Comparison of ENCODE assay signal across 1 cellular context in genomic region chr3:42256135-42256819, GRCh38.
TF ChIP-seq lines count a peak whose summit lies in the region.

No MANE protein-coding gene starts in this region.

TF ChIP-seq in WTC11, 78 proteins besides CTCF, POLR2A, EP300 and RAD21 (continued from another document):
- TF ChIP-seq, protein P1, sequence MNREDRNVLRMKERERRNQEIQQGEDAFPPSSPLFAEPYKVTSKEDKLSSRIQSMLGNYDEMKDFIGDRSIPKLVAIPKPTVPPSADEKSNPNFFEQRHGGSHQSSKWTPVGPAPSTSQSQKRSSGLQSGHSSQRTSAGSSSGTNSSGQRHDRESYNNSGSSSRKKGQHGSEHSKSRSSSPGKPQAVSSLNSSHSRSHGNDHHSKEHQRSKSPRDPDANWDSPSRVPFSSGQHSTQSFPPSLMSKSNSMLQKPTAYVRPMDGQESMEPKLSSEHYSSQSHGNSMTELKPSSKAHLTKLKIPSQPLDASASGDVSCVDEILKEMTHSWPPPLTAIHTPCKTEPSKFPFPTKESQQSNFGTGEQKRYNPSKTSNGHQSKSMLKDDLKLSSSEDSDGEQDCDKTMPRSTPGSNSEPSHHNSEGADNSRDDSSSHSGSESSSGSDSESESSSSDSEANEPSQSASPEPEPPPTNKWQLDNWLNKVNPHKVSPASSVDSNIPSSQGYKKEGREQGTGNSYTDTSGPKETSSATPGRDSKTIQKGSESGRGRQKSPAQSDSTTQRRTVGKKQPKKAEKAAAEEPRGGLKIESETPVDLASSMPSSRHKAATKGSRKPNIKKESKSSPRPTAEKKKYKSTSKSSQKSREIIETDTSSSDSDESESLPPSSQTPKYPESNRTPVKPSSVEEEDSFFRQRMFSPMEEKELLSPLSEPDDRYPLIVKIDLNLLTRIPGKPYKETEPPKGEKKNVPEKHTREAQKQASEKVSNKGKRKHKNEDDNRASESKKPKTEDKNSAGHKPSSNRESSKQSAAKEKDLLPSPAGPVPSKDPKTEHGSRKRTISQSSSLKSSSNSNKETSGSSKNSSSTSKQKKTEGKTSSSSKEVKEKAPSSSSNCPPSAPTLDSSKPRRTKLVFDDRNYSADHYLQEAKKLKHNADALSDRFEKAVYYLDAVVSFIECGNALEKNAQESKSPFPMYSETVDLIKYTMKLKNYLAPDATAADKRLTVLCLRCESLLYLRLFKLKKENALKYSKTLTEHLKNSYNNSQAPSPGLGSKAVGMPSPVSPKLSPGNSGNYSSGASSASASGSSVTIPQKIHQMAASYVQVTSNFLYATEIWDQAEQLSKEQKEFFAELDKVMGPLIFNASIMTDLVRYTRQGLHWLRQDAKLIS (CRISPR knock-in tag; IDR thresholded peaks at IDR 0.05; ENCODE audit: borderline replicate concordance), result no peak
- TF ChIP-seq AR (CRISPR knock-in tag; IDR thresholded peaks at IDR 0.05), result no peak
- no peak for TF ChIP-seq SMAD3 (CRISPR knock-in tag; IDR thresholded peaks at IDR 0.05; ENCODE audit: borderline replicate concordance)
- no peak for TF ChIP-seq ZNF263 (CRISPR knock-in tag; IDR thresholded peaks at IDR 0.05; ENCODE audit: low read depth)
- TF ChIP-seq TCF7 (CRISPR knock-in tag; IDR thresholded peaks at IDR 0.05; ENCODE audit: low read depth), result no peak
